ENCODE assay signal across 12 cellular contexts in the genomic region with DNA sequence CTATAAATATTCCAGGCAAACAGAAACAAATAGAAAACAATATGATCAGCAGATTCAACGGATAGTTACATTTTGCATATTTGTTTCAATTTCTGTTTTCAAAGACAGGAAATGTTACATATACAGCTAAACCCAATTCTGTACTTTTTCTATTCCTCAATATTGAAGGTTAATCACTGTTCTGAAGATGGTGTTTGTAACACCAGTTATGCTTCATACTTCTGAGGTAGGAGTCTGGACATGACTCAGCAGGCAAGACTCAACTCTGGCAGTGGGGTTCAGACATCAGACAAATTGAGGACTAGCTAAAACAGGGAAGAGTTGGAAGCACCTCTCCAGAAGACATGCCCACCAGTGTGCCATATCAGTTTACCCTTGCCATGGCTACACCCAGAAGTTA. TPM values are rescaled to one million over a fixed set of nuclear protein-coding genes. Genes with fewer than 3 reads are reported as not detected.
DNase-seq lines count a peak whose midpoint lies in the region; ATAC-seq, FAIRE-seq and TF ChIP-seq lines count a peak whose summit lies in the region.
"Had no signal": no experiment of that assay in that cellular context is flagged by ENCODE, and none has a peak within 500 bp of the region (broad histone marks: within the 10 kb centered on the region; RNA-seq: fewer than 3 reads in every experiment).

No MANE protein-coding gene starts in this region.

- WGBS in endodermal cell (ENCODE audit: insufficient coverage in 1 of 2, insufficient read length in 1 of 2), 2 experiments, result 0% methylated on average over 1 of the region's 1 CpG

- no peaks in the 10 kb centered on the region for H3K27me3 ChIP-seq in endodermal cell (ENCODE audit: control insufficient read depth, insufficient read depth, low read length, poor library complexity, severe bottlenecking)

- H3K9me3 ChIP-seq in kidney (ENCODE audit: control insufficient read depth in 1 of 2, low read length in 2 of 2) (no peaks in the 10 kb centered on the region), endodermal cell (ENCODE audit: control insufficient read depth, low read length) (no peaks in the 10 kb centered on the region)

- intact Hi-C loops in kidney (cut with DNase I), result no loop called here

- H3K27me3 Mint-ChIP-seq in endodermal cell (ENCODE audit: insufficient read depth), result no peaks in the 10 kb centered on the region

- no peaks in the 10 kb centered on the region for H3K4me1 Mint-ChIP-seq in endodermal cell

- H3K4me3 Mint-ChIP-seq in endodermal cell, result no peak overlapping the region

- no peak for FAIRE-seq in kidney (lab: Jason Lieb, UNC)
- FAIRE-seq: urothelium cell line had no signal

- H3K27ac Mint-ChIP-seq in endodermal cell, result no peak overlapping the region

- no peaks in the 10 kb centered on the region for H3K36me3 Mint-ChIP-seq in endodermal cell (ENCODE audit: low read depth)

- TF ChIP-seq CTCF in kidney (IDR thresholded peaks at IDR 0.05; ENCODE audit: borderline replicate concordance, extremely low read depth, insufficient read depth) (no peak), endodermal cell (conservative IDR thresholded peaks at IDR 0.05) (no peak)

- H3K36me3 ChIP-seq in kidney (ENCODE audit: control insufficient read depth in 1 of 2, insufficient read depth in 2 of 2, low read length in 2 of 2) (no peaks in the 10 kb centered on the region), endodermal cell (ENCODE audit: control insufficient read depth, insufficient read depth, low read length) (no peaks in the 10 kb centered on the region)

- H3K4me1 ChIP-seq in kidney (ENCODE audit: control insufficient read depth in 1 of 2, insufficient read depth in 1 of 2, low read depth in 1 of 2, low read length in 2 of 2), result no peaks in the 10 kb centered on the region
- no peaks in the 10 kb centered on the region for H3K4me1 ChIP-seq in endodermal cell (ENCODE audit: control insufficient read depth, insufficient read depth, low read length)

- H3K27ac ChIP-seq in kidney (ENCODE audit: low read depth in 2 of 2, low read length in 2 of 2) (no peak overlapping the region), endodermal cell (ENCODE audit: low read depth, low read length) (no peak overlapping the region)

- H3K9me3 Mint-ChIP-seq in endodermal cell, result no peaks in the 10 kb centered on the region

- H3K4me3 ChIP-seq in skeletal muscle cell (ENCODE audit: low read depth, low read length) (no peak overlapping the region), kidney (ENCODE audit: low read length in 2 of 2) (no peak overlapping the region), endodermal cell (ENCODE audit: low read length) (no peak overlapping the region)

- DNase-seq in HT1080 (ENCODE audit: low read depth) (peak; percentile 39), skeletal muscle cell (ENCODE audit: low read depth) (peak; percentile 30), kidney (no peak), endodermal cell (no peak), SHP77 (lab: John Stamatoyannopoulos, UW) (no peak), NCI-H146 (lab: John Stamatoyannopoulos, UW) (no peak)
- DNase-seq: left colon; NCI-H446; stimulated activated CD4-positive, alpha-beta T cell treated with anti-CD3 and anti-CD28 coated beads, Interleukin-15, amount 100 ng/mL, for 24 hours had no signal

- ATAC-seq in GM19043 (IDR thresholded peaks at IDR 0.05; ENCODE audit: low read depth, unreplicated experiment), result peak; percentile 96
- ATAC-seq in HG02642 (IDR thresholded peaks at IDR 0.05; ENCODE audit: poor library complexity, unreplicated experiment), result peak; percentile 90
- ATAC-seq: left colon had no signal

- H3K9ac ChIP-seq in kidney (ENCODE audit: low read length in 2 of 2) (no peak overlapping the region), endodermal cell (ENCODE audit: extremely low read depth, low read length, poor library complexity, severe bottlenecking) (no peak overlapping the region)

RNA-seq across cellular contexts. Expression of a gene that starts 16.6 kb away (rescaled TPM):
- not detected in 2 replicates for total RNA-seq in HT1080 (2014; rRNA removed; shearing (Covaris generic))
- not detected in 2 replicates for polyA plus RNA-seq in HT1080 (2015; cell fraction: cytosol; rRNA removed)
- not detected in 2 replicates for polyA plus RNA-seq in HT1080 (2015; cell fraction: nucleus; rRNA removed)
- total RNA-seq in kidney, result not detected
- polyA plus RNA-seq in kidney (ENCODE audit: insufficient read depth, low read depth, low replicate concordance), result not detected
- not detected for total RNA-seq in endodermal cell
- not detected for polyA plus RNA-seq in endodermal cell (2013, experiment 1 of 2)
- polyA plus RNA-seq in endodermal cell (2013, experiment 2 of 2), result not detected
- total RNA-seq: left colon had no signal

RNA-seq across cellular contexts. Expression of a gene that starts 40.3 kb away (rescaled TPM):
- total RNA-seq in HT1080 (2014; rRNA removed; shearing (Covaris generic)), result not detected in 2 replicates
- polyA plus RNA-seq in HT1080 (2015; cell fraction: cytosol; rRNA removed), result 0.15 TPM in 1 of 2 replicates, not detected in the other
- polyA plus RNA-seq in HT1080 (2015; cell fraction: nucleus; rRNA removed), result 0.09 and 0.16 TPM in 2 replicates
- not detected for total RNA-seq in kidney
- polyA plus RNA-seq in kidney (ENCODE audit: insufficient read depth, low read depth, low replicate concordance), result not detected
- under 1 TPM in 1 of 2 donors, not detected in 1; 0.24 TPM for total RNA-seq in endodermal cell
- not detected for polyA plus RNA-seq in endodermal cell (2013, experiment 1 of 2)
- polyA plus RNA-seq in endodermal cell (2013, experiment 2 of 2), result not detected
- total RNA-seq: left colon had no signal

RNA-seq across cellular contexts. Expression of a gene that starts 57.9 kb away (rescaled TPM):
- not detected in 2 replicates for total RNA-seq in HT1080 (2014; rRNA removed; shearing (Covaris generic))
- not detected in 2 replicates for polyA plus RNA-seq in HT1080 (2015; cell fraction: cytosol; rRNA removed)
- polyA plus RNA-seq in HT1080 (2015; cell fraction: nucleus; rRNA removed), result 0.10 TPM in 1 of 2 replicates, not detected in the other
- total RNA-seq in kidney (not detected), endodermal cell (not detected)
- 0.37 TPM for polyA plus RNA-seq in kidney (ENCODE audit: insufficient read depth, low read depth, low replicate concordance)
- not detected for polyA plus RNA-seq in endodermal cell (2013, experiment 1 of 2)
- not detected for polyA plus RNA-seq in endodermal cell (2013, experiment 2 of 2)
- total RNA-seq: left colon had no signal

Comparison
In these comparisons a context has a peak if more than half of its experiments do, and no peak if none do; other contexts are left out.
1. DNase-seq: peak in HT1080 (single experiment) and skeletal muscle cell (single experiment); none in kidney (single experiment), endodermal cell (single experiment), SHP77 (0 of 2) and NCI-H146 (single experiment).